In genomic region chr12:82685721-82686222, GRCh38 we compare ENCODE assay signal across 8 cellular contexts. TPM values are rescaled to one million over a fixed set of nuclear protein-coding genes. Genes with fewer than 3 reads are reported as not detected.
DNase-seq lines count a peak whose midpoint lies in the region; ATAC-seq lines count a peak whose summit lies in the region.

No MANE protein-coding gene starts in this region.

- H3K27ac ChIP-seq in esophagus (ENCODE audit: low read depth in 2 of 2, low read length in 1 of 2): peak overlapping the region; percentile 96 to 99

- no peaks in the 10 kb centered on the region for H3K9me3 Mint-ChIP-seq in activated T-cell treated with anti-CD3 and anti-CD28 coated beads, Interleukin-2, amount 50 U/mL, for 24 hours

- peak overlapping the region; percentile 86 for H3K9ac ChIP-seq in mucosa of stomach (ENCODE audit: low read length)

- H3K4me1 ChIP-seq in esophagus (ENCODE audit: control insufficient read depth in 2 of 2, insufficient read depth in 2 of 2, low read length in 1 of 2): no peaks in the 10 kb centered on the region
- H3K4me1 ChIP-seq in mucosa of stomach (ENCODE audit: control insufficient read depth, insufficient read depth, low read length): peaks cover 30% of the 10 kb centered on the region

- peaks cover 13% of the 10 kb centered on the region for H3K27me3 Mint-ChIP-seq in activated T-cell treated with anti-CD3 and anti-CD28 coated beads, Interleukin-2, amount 50 U/mL, for 24 hours

- H3K27me3 ChIP-seq in esophagus (ENCODE audit: control insufficient read depth in 1 of 2, insufficient read depth in 2 of 2, low read length in 2 of 2): no peaks in the 10 kb centered on the region
- no peaks in the 10 kb centered on the region for H3K27me3 ChIP-seq in mucosa of stomach (ENCODE audit: control insufficient read depth, insufficient read depth, low read length)

- peak overlapping the region; percentile 83 for H3K27ac Mint-ChIP-seq in activated T-cell treated with anti-CD3 and anti-CD28 coated beads, Interleukin-2, amount 50 U/mL, for 24 hours

- H3K9me3 ChIP-seq in esophagus (ENCODE audit: control insufficient read depth in 2 of 2, insufficient read depth in 1 of 2, low read depth in 1 of 2, low read length in 1 of 2) (no peaks in the 10 kb centered on the region), mucosa of stomach (ENCODE audit: control insufficient read depth, low read length) (no peaks in the 10 kb centered on the region)

- DNase-seq in DMS53 treated with DMSO at 0.1 percent for 48 hours (lab: John Stamatoyannopoulos, UW; ENCODE audit: unreplicated experiment) (peak; percentile 99), OCI-M2 (lab: John Stamatoyannopoulos, UW; ENCODE audit: unreplicated experiment) (peak; percentile 51)
- DNase-seq in Jurkat, Clone E6-1 (ENCODE audit: low read depth, low spot score): peak; percentile 85
- peak; percentile 92 for DNase-seq in activated T-cell treated with anti-CD3 and anti-CD28 coated beads, Interleukin-2, amount 50 U/mL, for 24 hours
- DNase-seq in stimulated activated CD8-positive, alpha-beta memory T cell treated with anti-CD3 and anti-CD28 coated beads, Interleukin-4, amount 100 ng/mL, for 48 hours: peak; percentile 95

- ATAC-seq in GM21723 (IDR thresholded peaks at IDR 0.05; ENCODE audit: unreplicated experiment): peak; percentile 64

- peaks cover 11% of the 10 kb centered on the region for H3K36me3 Mint-ChIP-seq in activated T-cell treated with anti-CD3 and anti-CD28 coated beads, Interleukin-2, amount 50 U/mL, for 24 hours (ENCODE audit: low read depth)

- peaks cover 18% of the 10 kb centered on the region for H3K4me1 Mint-ChIP-seq in activated T-cell treated with anti-CD3 and anti-CD28 coated beads, Interleukin-2, amount 50 U/mL, for 24 hours (ENCODE audit: low read depth)

- H3K4me3 ChIP-seq in Jurkat, Clone E6-1 (ENCODE audit: low read length): peak overlapping the region; percentile 82
- H3K4me3 ChIP-seq in esophagus (ENCODE audit: low read depth in 1 of 2, low read length in 2 of 2) (peak overlapping the region; percentile 79 to 86), mucosa of stomach (ENCODE audit: low read length) (peak overlapping the region; percentile 32)

- no peaks in the 10 kb centered on the region for H3K36me3 ChIP-seq in esophagus (ENCODE audit: control insufficient read depth in 2 of 2, insufficient read depth in 2 of 2, low read length in 1 of 2)
- no peaks in the 10 kb centered on the region for H3K36me3 ChIP-seq in mucosa of stomach (ENCODE audit: control insufficient read depth, insufficient read depth, low read length)

- 0 to 1% methylated on average over 16 of the region's 16 CpGs for WGBS in esophagus, 2 donors

- peak overlapping the region; percentile 86 for H3K4me3 Mint-ChIP-seq in activated T-cell treated with anti-CD3 and anti-CD28 coated beads, Interleukin-2, amount 50 U/mL, for 24 hours

RNA-seq across cellular contexts. Expression of gene TMTC2, which starts 0.9 kb away (rescaled TPM):
- polyA plus RNA-seq in Jurkat, Clone E6-1 (2012; ENCODE audit: insufficient read depth, insufficient read length): 3.4 TPM
- polyA plus RNA-seq in esophagus: 10 to 100 TPM in 1 of 2 donors, 1 to 10 TPM in 1; 7.4 to 10.5 TPM

Comparison
In these comparisons a context has a peak if more than half of its experiments do, and no peak if none do; other contexts are left out.
1. Peak in every context shown above with its lines: DNase-seq, ATAC-seq, H3K4me3 ChIP-seq and H3K27ac ChIP-seq.
2. H3K4me3 ChIP-seq: peak in every context shown above with its lines; median percentile 82 in esophagus; 82 in Jurkat, Clone E6-1; 32 in mucosa of stomach.